Comparison of ENCODE assay signal across 8 cellular contexts in the genomic region with DNA sequence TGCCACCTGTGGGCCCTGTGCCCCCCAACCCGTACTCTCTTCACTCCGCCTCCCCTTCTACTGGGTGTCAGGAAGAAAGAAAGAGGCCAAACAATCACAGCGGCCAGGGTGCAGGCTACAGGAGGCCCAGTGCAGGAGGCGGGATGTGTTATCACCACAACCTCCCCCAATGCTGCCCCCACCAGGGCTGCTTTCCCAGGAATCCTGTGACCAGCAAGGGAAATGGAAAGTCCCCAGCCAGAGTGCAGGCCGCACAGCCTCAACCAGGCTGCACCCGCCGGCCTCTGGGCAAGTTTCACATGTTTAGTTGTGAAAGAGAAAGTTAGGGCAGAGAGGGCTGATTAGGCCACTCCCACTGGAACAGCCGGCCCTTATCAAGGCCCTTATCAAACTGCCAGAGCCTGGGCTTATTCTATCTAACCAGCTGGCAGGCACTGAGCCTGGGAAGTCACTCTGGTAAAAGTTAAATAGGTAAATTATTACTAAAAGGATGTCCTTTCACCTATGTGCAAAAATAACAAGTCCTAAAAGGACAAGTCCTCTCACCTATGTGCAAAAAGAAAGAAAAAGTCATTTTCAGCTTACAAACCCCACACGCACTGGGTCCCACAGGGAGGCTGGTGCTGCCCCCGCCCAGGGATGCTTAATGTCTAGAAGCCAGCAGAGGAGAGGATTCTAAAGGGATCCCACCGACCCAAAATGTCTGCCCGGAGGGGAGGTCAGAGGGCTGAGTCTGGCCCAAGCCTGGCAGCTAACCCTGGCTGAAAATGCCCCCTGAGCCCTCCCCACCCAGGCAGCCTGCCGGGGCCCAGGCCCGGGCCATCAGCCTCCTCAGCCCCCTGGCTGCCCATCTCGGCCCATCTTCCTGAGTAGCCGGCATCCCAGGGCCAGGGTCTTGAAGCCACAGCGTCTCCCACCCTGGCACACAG. TPM values are rescaled to one million over a fixed set of nuclear protein-coding genes. Genes with fewer than 3 reads are reported as not detected.
DNase-seq lines count a peak whose midpoint lies in the region; ATAC-seq lines count a peak whose summit lies in the region.

No MANE protein-coding gene starts in this region.

- no peak overlapping the region for H3K27ac ChIP-seq in SJCRH30

- ATAC-seq in HG02981 (IDR thresholded peaks at IDR 0.05; ENCODE audit: unreplicated experiment): peak; percentile 75

- no peaks in the 10 kb centered on the region for H3K27me3 ChIP-seq in SJCRH30

- no peak overlapping the region for H3K4me3 ChIP-seq in SJCRH30

- H3K4me1 ChIP-seq in SJCRH30: peaks cover 9% of the 10 kb centered on the region

- no peaks in the 10 kb centered on the region for H3K9me3 ChIP-seq in SJCRH30 (replicated peaks)

- H3K36me3 ChIP-seq in SJCRH30: no peaks in the 10 kb centered on the region

- DNase-seq in NCI-H2171 treated with DMSO at 0.1 percent for 48 hours (lab: John Stamatoyannopoulos, UW) (peak; percentile 22), NCI-H2171 (lab: John Stamatoyannopoulos, UW) (no peak), SJCRH30 (peak; percentile 64 to 69), amniotic epithelial cell (ENCODE audit: low read depth) (peak; percentile 85), islet precursor cell (peak; percentile 84), SKM-1 (lab: John Stamatoyannopoulos, UW; ENCODE audit: unreplicated experiment) (no peak)
- peak; percentile 36 to 41 for DNase-seq in stimulated activated CD4-positive, alpha-beta T cell treated with anti-CD3 and anti-CD28 coated beads, Interleukin-2, amount 100 ng/mL, for 48 hours

RNA-seq across cellular contexts. Expression of a gene that starts 33.7 kb away (rescaled TPM):
- total RNA-seq in SJCRH30 (2014; rRNA removed; shearing (Covaris generic)): 51.2 and 51.8 TPM in 2 replicates

RNA-seq across cellular contexts. Expression of a gene that starts 59.9 kb away (rescaled TPM):
- total RNA-seq in SJCRH30 (2014; rRNA removed; shearing (Covaris generic)): not detected in 2 replicates

Comparison
In these comparisons a context has a peak if more than half of its experiments do, and no peak if none do; other contexts are left out.
1. DNase-seq: peak in NCI-H2171 treated with DMSO at 0.1 percent for 48 hours (single experiment), SJCRH30 (2 of 2), amniotic epithelial cell (single experiment), islet precursor cell (single experiment) and stimulated activated CD4-positive, alpha-beta T cell treated with anti-CD3 and anti-CD28 coated beads, Interleukin-2, amount 100 ng/mL, for 48 hours (2 of 2); none in NCI-H2171 (single experiment) and SKM-1 (single experiment).